Comparison of ENCODE assay signal across 1 cellular context in the genomic region with DNA sequence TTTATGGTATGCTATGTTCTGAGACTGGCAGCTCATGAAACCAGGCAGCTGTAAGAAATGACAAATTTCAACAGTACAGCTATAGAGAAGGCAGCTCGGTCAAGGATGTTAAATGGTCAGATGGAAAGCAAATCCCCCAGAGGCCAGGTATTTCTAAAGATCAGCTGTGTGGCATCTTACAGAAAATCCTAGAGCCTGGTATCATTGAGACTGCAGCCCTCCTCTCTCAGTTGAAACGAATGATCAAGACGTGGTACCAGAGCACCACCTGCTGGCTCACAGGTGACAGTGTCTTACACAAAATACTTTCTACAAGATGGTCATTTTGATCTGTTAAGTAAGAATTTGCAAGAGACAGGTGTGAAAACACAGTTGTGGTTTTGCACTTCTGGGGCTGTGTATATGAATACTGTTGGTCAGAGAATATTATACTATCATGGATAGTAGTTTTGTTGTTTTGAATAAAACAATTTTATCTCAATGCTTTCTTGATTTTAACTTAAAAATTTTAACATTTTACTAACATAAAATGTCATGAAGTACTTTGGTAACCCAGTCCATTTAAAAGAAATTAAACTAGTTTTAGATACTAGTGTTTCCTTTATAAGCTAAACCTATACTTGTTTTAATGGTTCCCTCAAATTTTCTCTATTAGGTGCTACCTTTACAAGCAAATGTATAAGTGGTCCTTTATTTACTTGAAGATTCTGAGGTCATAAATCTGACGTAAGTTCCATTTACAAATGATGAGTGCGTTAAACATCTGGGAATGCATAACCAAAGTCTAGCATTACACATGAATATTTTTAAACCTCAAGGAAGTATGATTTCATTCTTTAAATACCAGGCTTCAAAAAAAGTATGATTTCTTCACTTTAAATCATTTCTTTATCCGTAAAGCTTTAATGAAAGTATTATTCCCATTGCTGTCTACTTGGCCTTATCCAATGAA.
TF ChIP-seq lines count a peak whose summit lies in the region.

No MANE protein-coding gene starts in this region.

TF ChIP-seq in HEK293, 187 proteins besides CTCF, POLR2A, EP300 and RAD21 (continued from another document and continues in another):
- TF ChIP-seq, protein P1, sequence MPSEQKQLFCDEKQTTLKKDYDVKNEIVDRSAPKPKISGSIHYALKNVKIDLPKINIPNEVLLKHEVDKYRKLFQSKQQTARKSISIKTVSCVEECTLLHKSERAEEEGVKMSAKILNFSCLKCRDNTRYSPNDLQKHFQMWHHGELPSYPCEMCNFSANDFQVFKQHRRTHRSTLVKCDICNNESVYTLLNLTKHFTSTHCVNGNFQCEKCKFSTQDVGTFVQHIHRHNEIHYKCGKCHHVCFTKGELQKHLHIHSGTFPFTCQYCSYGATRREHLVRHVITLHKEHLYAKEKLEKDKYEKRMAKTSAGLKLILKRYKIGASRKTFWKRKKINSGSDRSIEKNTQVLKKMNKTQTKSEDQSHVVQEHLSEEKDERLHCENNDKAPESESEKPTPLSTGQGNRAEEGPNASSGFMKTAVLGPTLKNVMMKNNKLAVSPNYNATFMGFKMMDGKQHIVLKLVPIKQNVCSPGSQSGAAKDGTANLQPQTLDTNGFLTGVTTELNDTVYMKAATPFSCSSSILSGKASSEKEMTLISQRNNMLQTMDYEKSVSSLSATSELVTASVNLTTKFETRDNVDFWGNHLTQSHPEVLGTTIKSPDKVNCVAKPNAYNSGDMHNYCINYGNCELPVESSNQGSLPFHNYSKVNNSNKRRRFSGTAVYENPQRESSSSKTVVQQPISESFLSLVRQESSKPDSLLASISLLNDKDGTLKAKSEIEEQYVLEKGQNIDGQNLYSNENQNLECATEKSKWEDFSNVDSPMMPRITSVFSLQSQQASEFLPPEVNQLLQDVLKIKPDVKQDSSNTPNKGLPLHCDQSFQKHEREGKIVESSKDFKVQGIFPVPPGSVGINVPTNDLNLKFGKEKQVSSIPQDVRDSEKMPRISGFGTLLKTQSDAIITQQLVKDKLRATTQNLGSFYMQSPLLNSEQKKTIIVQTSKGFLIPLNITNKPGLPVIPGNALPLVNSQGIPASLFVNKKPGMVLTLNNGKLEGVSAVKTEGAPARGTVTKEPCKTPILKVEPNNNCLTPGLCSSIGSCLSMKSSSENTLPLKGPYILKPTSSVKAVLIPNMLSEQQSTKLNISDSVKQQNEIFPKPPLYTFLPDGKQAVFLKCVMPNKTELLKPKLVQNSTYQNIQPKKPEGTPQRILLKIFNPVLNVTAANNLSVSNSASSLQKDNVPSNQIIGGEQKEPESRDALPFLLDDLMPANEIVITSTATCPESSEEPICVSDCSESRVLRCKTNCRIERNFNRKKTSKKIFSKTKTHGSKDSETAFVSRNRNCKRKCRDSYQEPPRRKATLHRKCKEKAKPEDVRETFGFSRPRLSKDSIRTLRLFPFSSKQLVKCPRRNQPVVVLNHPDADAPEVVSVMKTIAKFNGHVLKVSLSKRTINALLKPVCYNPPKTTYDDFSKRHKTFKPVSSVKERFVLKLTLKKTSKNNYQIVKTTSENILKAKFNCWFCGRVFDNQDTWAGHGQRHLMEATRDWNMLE (tag by site-specific recombination; conservative IDR thresholded peaks at IDR 0.05; ENCODE audit: low read depth): peak; percentile 19; the same call in 1 of the 2 replicates
- no peak for TF ChIP-seq GLIS2 (tag by site-specific recombination; IDR thresholded peaks at IDR 0.05)
- TF ChIP-seq ZNF140 (tag by site-specific recombination; IDR thresholded peaks at IDR 0.05): no peak
- no peak for TF ChIP-seq ZNF664 (tag by site-specific recombination; IDR thresholded peaks at IDR 0.05)
- no peak for TF ChIP-seq ZNF747 (tag by site-specific recombination; IDR thresholded peaks at IDR 0.05)
- TF ChIP-seq ZNF449 (tag by site-specific recombination; IDR thresholded peaks at IDR 0.05): no peak
- TF ChIP-seq ZNF184 (tag by site-specific recombination; IDR thresholded peaks at IDR 0.05): 0 out of 2 replicates have a peak, but pooled peaks have one; percentile 7
- TF ChIP-seq ZNF354C (tag by site-specific recombination; IDR thresholded peaks at IDR 0.05; ENCODE audit: borderline replicate concordance, low read depth): no peak
- no peak for TF ChIP-seq ZNF624 (tag by site-specific recombination; IDR thresholded peaks at IDR 0.05)
- TF ChIP-seq ZBTB48 (tag by site-specific recombination; IDR thresholded peaks at IDR 0.05): no peak
- no peak for TF ChIP-seq KLF1 (tag by site-specific recombination; IDR thresholded peaks at IDR 0.05)
- no peak for TF ChIP-seq ZFP69B (tag by site-specific recombination; IDR thresholded peaks at IDR 0.05)
- TF ChIP-seq ZNF626 (tag by site-specific recombination; IDR thresholded peaks at IDR 0.05): no peak
- TF ChIP-seq ELK4 (IDR thresholded peaks at IDR 0.05; ENCODE audit: borderline replicate concordance, low read depth, low read length): no peak
- TF ChIP-seq ZBTB7A (tag by site-specific recombination; IDR thresholded peaks at IDR 0.05; ENCODE audit: low read depth): no peak
- TF ChIP-seq ZNF155 (tag by site-specific recombination; IDR thresholded peaks at IDR 0.05): no peak
- TF ChIP-seq ZNF658 (tag by site-specific recombination; IDR thresholded peaks at IDR 0.05): no peak
- TF ChIP-seq, protein P2, sequence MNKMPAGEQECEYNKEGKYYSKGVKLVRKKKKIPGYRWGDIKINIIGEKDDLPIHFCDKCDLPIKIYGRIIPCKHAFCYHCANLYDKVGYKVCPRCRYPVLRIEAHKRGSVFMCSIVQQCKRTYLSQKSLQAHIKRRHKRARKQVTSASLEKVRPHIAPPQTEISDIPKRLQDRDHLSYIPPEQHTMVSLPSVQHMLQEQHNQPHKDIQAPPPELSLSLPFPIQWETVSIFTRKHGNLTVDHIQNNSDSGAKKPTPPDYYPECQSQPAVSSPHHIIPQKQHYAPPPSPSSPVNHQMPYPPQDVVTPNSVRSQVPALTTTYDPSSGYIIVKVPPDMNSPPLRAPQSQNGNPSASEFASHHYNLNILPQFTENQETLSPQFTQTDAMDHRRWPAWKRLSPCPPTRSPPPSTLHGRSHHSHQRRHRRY (tag by site-specific recombination; IDR thresholded peaks at IDR 0.05): no peak
- no peak for TF ChIP-seq ZNF571 (tag by site-specific recombination; IDR thresholded peaks at IDR 0.05)
- no peak for TF ChIP-seq ZNF2 (tag by site-specific recombination; IDR thresholded peaks at IDR 0.05)
- TF ChIP-seq ZNF530 (tag by site-specific recombination; IDR thresholded peaks at IDR 0.05; ENCODE audit: low read depth): no peak
- TF ChIP-seq ZBTB1 (tag by site-specific recombination; IDR thresholded peaks at IDR 0.05): no peak
- no peak for TF ChIP-seq KLF16 (tag by site-specific recombination; IDR thresholded peaks at IDR 0.05)
- TF ChIP-seq ZNF223 (tag by site-specific recombination; IDR thresholded peaks at IDR 0.05): no peak
- TF ChIP-seq ZNF548 (tag by site-specific recombination; IDR thresholded peaks at IDR 0.05): no peak
- no peak for TF ChIP-seq ZBTB11 (tag by site-specific recombination; conservative IDR thresholded peaks at IDR 0.05; ENCODE audit: low read depth)
- peak; percentile 60 for TF ChIP-seq PRDM6 (tag by site-specific recombination; IDR thresholded peaks at IDR 0.05)
- TF ChIP-seq OVOL3 (tag by site-specific recombination; IDR thresholded peaks at IDR 0.05): no peak
- TF ChIP-seq SP7 (tag by site-specific recombination; IDR thresholded peaks at IDR 0.05): peak; percentile 32; the same call in 1 of the 2 replicates
- TF ChIP-seq SP3 (tag by site-specific recombination; IDR thresholded peaks at IDR 0.05): no peak
- TF ChIP-seq HOXD13 (CRISPR knock-in tag; IDR thresholded peaks at IDR 0.05; ENCODE audit: borderline replicate concordance): no peak
- peak; percentile 78 for TF ChIP-seq ZBTB21 (tag by site-specific recombination; IDR thresholded peaks at IDR 0.05)
- peak; percentile 87 for TF ChIP-seq ZNF629 (tag by site-specific recombination; IDR thresholded peaks at IDR 0.05)
- TF ChIP-seq, protein P3, sequence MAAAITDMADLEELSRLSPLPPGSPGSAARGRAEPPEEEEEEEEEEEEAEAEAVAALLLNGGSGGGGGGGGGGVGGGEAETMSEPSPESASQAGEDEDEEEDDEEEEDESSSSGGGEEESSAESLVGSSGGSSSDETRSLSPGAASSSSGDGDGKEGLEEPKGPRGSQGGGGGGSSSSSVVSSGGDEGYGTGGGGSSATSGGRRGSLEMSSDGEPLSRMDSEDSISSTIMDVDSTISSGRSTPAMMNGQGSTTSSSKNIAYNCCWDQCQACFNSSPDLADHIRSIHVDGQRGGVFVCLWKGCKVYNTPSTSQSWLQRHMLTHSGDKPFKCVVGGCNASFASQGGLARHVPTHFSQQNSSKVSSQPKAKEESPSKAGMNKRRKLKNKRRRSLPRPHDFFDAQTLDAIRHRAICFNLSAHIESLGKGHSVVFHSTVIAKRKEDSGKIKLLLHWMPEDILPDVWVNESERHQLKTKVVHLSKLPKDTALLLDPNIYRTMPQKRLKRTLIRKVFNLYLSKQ (tag by site-specific recombination; IDR thresholded peaks at IDR 0.05; ENCODE audit: borderline replicate concordance): no peak
- no peak for TF ChIP-seq ZNF132 (tag by site-specific recombination; IDR thresholded peaks at IDR 0.05; ENCODE audit: borderline replicate concordance)
- TF ChIP-seq ZNF169 (tag by site-specific recombination; IDR thresholded peaks at IDR 0.05): no peak
- TF ChIP-seq ZNF558 (tag by site-specific recombination; IDR thresholded peaks at IDR 0.05): no peak
- TF ChIP-seq ATF2 (tag by site-specific recombination; IDR thresholded peaks at IDR 0.05; ENCODE audit: low read depth): peak; percentile 65
- TF ChIP-seq KLF10 (tag by site-specific recombination; IDR thresholded peaks at IDR 0.05): no peak
